35 cellular contexts compared by ENCODE assay signal in the genomic region with DNA sequence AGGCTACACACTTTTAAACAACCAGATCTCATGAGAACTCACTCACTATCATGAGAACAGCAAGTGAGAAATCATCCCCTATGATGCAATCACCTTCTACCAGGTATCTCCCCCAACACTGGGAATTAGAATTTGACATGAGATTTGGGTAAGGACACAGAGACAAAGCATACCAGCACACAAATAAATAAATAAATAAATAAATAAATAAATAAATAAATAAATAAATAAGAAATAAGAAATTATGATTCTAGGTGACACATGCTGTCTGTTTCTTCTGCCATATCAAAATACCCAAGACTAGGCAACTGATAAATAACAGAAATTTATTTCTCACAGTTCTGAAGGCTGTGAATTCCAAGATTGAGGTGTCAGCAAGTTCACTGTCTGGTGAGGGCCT.
"Had no signal": no experiment of that assay in that cellular context is flagged by ENCODE, and none has a peak within 500 bp of the region (broad histone marks: within the 10 kb centered on the region; RNA-seq: fewer than 3 reads in every experiment).

No MANE protein-coding gene starts in this region.

- DNase-seq: Kasumi-1, MG63, MM.1S, MV-4-11, NCI-H1048, NCI-H1092, NCI-H1092 treated with DMSO at 0.1 percent for 48 hours, NCI-H1105, NCI-H1105 treated with DMSO at 0.1 percent for 48 hours, NCI-H1417, NCI-H1417 treated with DMSO at 0.1 percent for 48 hours, NCI-H1436, NCI-H1436 treated with DMSO at 0.1 percent for 48 hours, NCI-H146, NCI-H1694, NCI-H1694 treated with DMSO at 0.1 percent for 48 hours, NCI-H187, NCI-H187 treated with DMSO at 0.1 percent for 48 hours, NCI-H1930, NCI-H2029, NCI-H2029 treated with DMSO at 0.1 percent for 48 hours, NCI-H2081, NCI-H2081 treated with DMSO at 0.1 percent for 48 hours, NCI-H2107, NCI-H2171, NCI-H2171 treated with DMSO at 0.1 percent for 48 hours, NCI-H2227 treated with DMSO at 0.1 percent for 48 hours, NCI-H226, NCI-H345, NCI-H446, NCI-H446 treated with DMSO at 0.1 percent for 48 hours, NCI-H510A, NCI-H510A treated with DMSO at 0.1 percent for 48 hours, NCI-H524, NCI-H524 treated with DMSO at 0.1 percent for 48 hours had no signal

- H3K27me3 ChIP-seq: MG63 had no signal

- H3K4me3 ChIP-seq: MG63 had no signal

- H3K9me3 ChIP-seq: MG63 had no signal

- H3K36me3 ChIP-seq: MG63 had no signal
